Comparison of ENCODE assay signal across 10 cellular contexts in genomic region chr2:120576509-120577474, GRCh38.
DNase-seq lines count a peak whose midpoint lies in the region; ATAC-seq and TF ChIP-seq lines count a peak whose summit lies in the region.
"Had no signal": no experiment of that assay in that cellular context is flagged by ENCODE, and none has a peak within 500 bp of the region (broad histone marks: within the 10 kb centered on the region; RNA-seq: fewer than 3 reads in every experiment).

No MANE protein-coding gene starts in this region.

- peaks cover 0 to 14% (median 0%) of the 10 kb centered on the region in 45 donors for H3K27me3 ChIP-seq in dorsolateral prefrontal cortex
- no peaks in the 10 kb centered on the region for H3K27me3 ChIP-seq in vagina
- H3K27me3 ChIP-seq in Peyer's patch: no peaks in the 10 kb centered on the region

- 8 to 9% methylated on average over 41 to 45 of the region's 51 CpGs for WGBS in lower leg skin, 2 donors

- no peak for TF ChIP-seq POLR2A in lower leg skin (IDR thresholded peaks at IDR 0.05)
- no peak for TF ChIP-seq POLR2A in vagina (IDR thresholded peaks at IDR 0.05)
- TF ChIP-seq POLR2A in Peyer's patch (IDR thresholded peaks at IDR 0.05): no peak

- no peak for TF ChIP-seq CTCF in dorsolateral prefrontal cortex (IDR thresholded peaks at IDR 0.05 in 54 of 56, conservative IDR thresholded peaks at IDR 0.05 in 2 of 56; ENCODE audit: low read depth in 1 of 56, partially characterized antibody in 56 of 56)
- TF ChIP-seq CTCF in lower leg skin (IDR thresholded peaks at IDR 0.05): no peak
- TF ChIP-seq CTCF in vagina (IDR thresholded peaks at IDR 0.05): no peak
- no peak for TF ChIP-seq CTCF in Peyer's patch (IDR thresholded peaks at IDR 0.05)

- ATAC-seq in GM19324 (IDR thresholded peaks at IDR 0.05; ENCODE audit: low FRiP score, unreplicated experiment) (no peak), HG03025 (IDR thresholded peaks at IDR 0.05; ENCODE audit: low FRiP score, unreplicated experiment) (no peak)
- ATAC-seq: activated T-helper 17 cell treated with anti-CD3 and anti-CD28 coated beads, Interleukin-2, amount 50 U/mL, for 72 hours; GM12878 had no signal

- intact Hi-C loops in dorsolateral prefrontal cortex (cut with DNase I) (no loop called here), lower leg skin (cut with DNase I; ENCODE audit: low total_unique reads) (no loop called here), vagina (cut with DNase I) (no loop called here)

- H3K27ac ChIP-seq in dorsolateral prefrontal cortex (peak overlapping the region in 1 of 59 donors; percentile 19), vagina (peak overlapping the region; percentile 16), Peyer's patch (no peak overlapping the region)

- H3K9me3 ChIP-seq in vagina (no peaks in the 10 kb centered on the region), Peyer's patch (no peaks in the 10 kb centered on the region)

- no peaks in the 10 kb centered on the region for H3K36me3 ChIP-seq in vagina
- H3K36me3 ChIP-seq in Peyer's patch: no peaks in the 10 kb centered on the region

- peak overlapping the region in 56 of 59 donors; percentile 1 to 65 (median 44) for H3K4me3 ChIP-seq in dorsolateral prefrontal cortex
- H3K4me3 ChIP-seq in lower leg skin (ENCODE audit: low read depth, poor library complexity, severe bottlenecking): no peak overlapping the region
- H3K4me3 ChIP-seq in vagina: peak overlapping the region; percentile 32 to 44
- H3K4me3 ChIP-seq in Peyer's patch: peak overlapping the region in 2 of 4 donors; percentile 13 to 21
- H3K4me3 ChIP-seq: GM12878 had no signal

- peak; percentile 28 for DNase-seq in NCI-H2227 (lab: John Stamatoyannopoulos, UW; ENCODE audit: unreplicated experiment)
- no peak for DNase-seq in NCI-H2227 treated with DMSO at 0.1 percent for 48 hours (lab: John Stamatoyannopoulos, UW)
- no peak for DNase-seq in dorsolateral prefrontal cortex
- DNase-seq in lower leg skin (ENCODE audit: low spot score in 2 of 2): peak; percentile 40 to 93
- no peak for DNase-seq in vagina (ENCODE audit: extremely low spot score in 2 of 2)
- no peak for DNase-seq in Peyer's patch

- H3K4me1 ChIP-seq in vagina (peaks cover 13% of the 10 kb centered on the region), Peyer's patch (peaks cover 0 to 7% (median 0%) of the 10 kb centered on the region in 4 donors)

Comparison
In these comparisons a context has a peak if more than half of its experiments do, and no peak if none do; other contexts are left out.
1. DNase-seq: peak in NCI-H2227 (single experiment) and lower leg skin (2 of 2); none in NCI-H2227 treated with DMSO at 0.1 percent for 48 hours (single experiment), dorsolateral prefrontal cortex (0 of 10), vagina (0 of 2) and Peyer's patch (0 of 3).